In the genomic region with DNA sequence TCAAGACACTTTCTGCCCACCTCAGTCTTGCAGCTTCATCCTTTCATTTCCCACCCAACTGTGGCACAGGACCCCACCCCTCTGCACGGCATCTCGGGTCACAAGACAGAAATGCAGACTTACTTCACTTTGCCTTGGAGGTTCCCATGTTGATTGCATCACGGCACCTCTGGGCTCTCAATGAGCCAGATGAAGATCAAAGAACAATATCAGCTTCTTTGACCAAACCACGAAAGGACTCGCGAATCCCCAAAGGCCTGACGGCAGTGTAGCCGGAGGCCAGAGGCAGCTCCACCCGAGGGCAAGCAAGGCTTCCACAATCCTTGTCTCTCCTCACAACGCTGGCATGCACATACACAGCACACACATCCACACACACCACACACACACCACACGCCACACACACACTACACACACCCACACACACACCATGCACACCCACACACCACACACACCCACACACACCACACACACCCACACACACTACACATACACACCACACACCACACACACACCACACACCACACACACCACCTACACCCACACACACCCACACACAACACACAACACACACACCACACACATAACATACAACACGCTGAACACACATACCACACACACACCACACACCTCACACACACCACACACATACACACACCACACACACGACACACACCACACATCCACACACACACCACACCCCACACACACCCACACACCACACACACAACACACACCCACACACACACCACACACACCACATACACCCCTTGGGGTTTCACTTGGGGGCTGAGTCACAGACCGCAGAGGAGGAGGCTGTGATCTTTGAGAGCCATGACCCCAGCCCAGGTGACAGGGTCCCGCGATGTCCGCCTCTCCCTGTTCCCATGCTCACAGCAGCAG, we compare ENCODE assay signal across 16 cellular contexts. TPM values are rescaled to one million over a fixed set of nuclear protein-coding genes. Genes with fewer than 3 reads are reported as not detected.
DNase-seq lines count a peak whose midpoint lies in the region; ATAC-seq and TF ChIP-seq lines count a peak whose summit lies in the region.
"Had no signal": no experiment of that assay in that cellular context is flagged by ENCODE, and none has a peak within 500 bp of the region (broad histone marks: within the 10 kb centered on the region; RNA-seq: fewer than 3 reads in every experiment).

No MANE protein-coding gene starts in this region.

- H2AFZ ChIP-seq in DND-41 (ENCODE audit: low read depth, low read length) (no peak overlapping the region), IMR-90 (replicated peaks; ENCODE audit: low read length, poor library complexity) (no peak overlapping the region), trophoblast cell (ENCODE audit: insufficient read depth, low read length, poor library complexity) (no peak overlapping the region)

- peaks cover 92% of the 10 kb centered on the region for H3K36me3 ChIP-seq in DND-41 (ENCODE audit: insufficient read depth, low read length)
- no peaks in the 10 kb centered on the region for H3K36me3 ChIP-seq in IMR-90 (ENCODE audit: control insufficient read depth, insufficient read depth, low read length)
- H3K36me3 ChIP-seq in trophoblast cell (ENCODE audit: control insufficient read depth in 1 of 2, insufficient read depth in 2 of 2, low read length in 2 of 2): no peaks in the 10 kb centered on the region
- H3K36me3 ChIP-seq: adrenal gland had no signal

- intact Hi-C loops in IMR-90 (cut with micrococcal nuclease): no loop called here

- H3K9me3 Mint-ChIP-seq in activated T-helper 17 cell treated with anti-CD3 and anti-CD28 coated beads, Interleukin-2, amount 50 U/mL, for 72 hours: peaks cover 3% of the 10 kb centered on the region

- no peak overlapping the region for H3K56ac ChIP-seq in IMR-90 (ENCODE audit: extremely low read depth, insufficient read depth, low read length)

- H3K9me3 ChIP-seq in DND-41 (ENCODE audit: insufficient read depth, low read length, severe bottlenecking) (no peaks in the 10 kb centered on the region), IMR-90 (ENCODE audit: control insufficient read depth, insufficient read depth, low read length) (no peaks in the 10 kb centered on the region; the same call in 1 of the 2 replicates), trophoblast cell (ENCODE audit: insufficient read depth, low read depth, low read length) (peaks cover 4% of the 10 kb centered on the region)
- H3K9me3 ChIP-seq: adrenal gland had no signal

- H3K18ac ChIP-seq in IMR-90 (ENCODE audit: low read depth, low read length) (no peak overlapping the region), trophoblast cell (ENCODE audit: low read length) (no peak overlapping the region)

- ATAC-seq in DND-41 (ENCODE audit: insufficient read depth, low read depth) (peak; percentile 39; the same call in 2 of the 3 replicates), IMR-90 (ENCODE audit: low read depth) (no peak), GM21526 (IDR thresholded peaks at IDR 0.05; ENCODE audit: low FRiP score, unreplicated experiment) (no peak), GM18502 (IDR thresholded peaks at IDR 0.05; ENCODE audit: poor library complexity, unreplicated experiment) (no peak)
- peak; percentile 80 for ATAC-seq in activated T-helper 17 cell treated with anti-CD3 and anti-CD28 coated beads, Interleukin-2, amount 50 U/mL, for 72 hours (replicated peaks)
- ATAC-seq: Right ventricle myocardium inferior had no signal

- H3K4ac ChIP-seq in IMR-90 (ENCODE audit: low read depth, low read length) (no peak overlapping the region), trophoblast cell (ENCODE audit: low read depth, low read length) (no peak overlapping the region)

- H3K23ac ChIP-seq in IMR-90 (ENCODE audit: low read depth, low read length) (no peak overlapping the region), trophoblast cell (ENCODE audit: low read length) (no peak overlapping the region)

- peaks cover 97% of the 10 kb centered on the region for H3K36me3 Mint-ChIP-seq in activated T-helper 17 cell treated with anti-CD3 and anti-CD28 coated beads, Interleukin-2, amount 50 U/mL, for 72 hours (ENCODE audit: low read depth)
- H3K36me3 Mint-ChIP-seq: memory B cell had no signal

- peak overlapping the region; percentile 95 for H3K27ac Mint-ChIP-seq in activated T-helper 17 cell treated with anti-CD3 and anti-CD28 coated beads, Interleukin-2, amount 50 U/mL, for 72 hours
- H3K27ac Mint-ChIP-seq: memory B cell had no signal

- DNase-seq in DND-41 (no peak), IMR-90 (no peak), trophoblast cell (no peak), NCI-H524 treated with DMSO at 0.1 percent for 48 hours (lab: John Stamatoyannopoulos, UW) (no peak), substantia nigra (lab: John Stamatoyannopoulos, UW) (no peak)
- DNase-seq: adrenal gland, C1 segment of cervical spinal cord, cortex of kidney, NCI-H1105, NCI-H526 treated with DMSO at 0.1 percent for 48 hours had no signal

- H4K12ac ChIP-seq in trophoblast cell (ENCODE audit: low read depth, low read length): no peak overlapping the region

- no peak overlapping the region for H2AK5ac ChIP-seq in IMR-90 (ENCODE audit: low read depth, low read length)
- H2AK5ac ChIP-seq in trophoblast cell (ENCODE audit: low read length): no peak overlapping the region

- WGBS in IMR-90 (ENCODE audit: extremely low coverage in 2 of 2, insufficient read length in 1 of 2), 2 experiments: 67% methylated on average over 7 of the region's 17 CpGs; no CpG with 5 or more reads in 1 of the 2 experiments
- WGBS in trophoblast cell (ENCODE audit: extremely low coverage, insufficient coverage, insufficient read length): 93% methylated on average over 2 of the region's 17 CpGs

- in situ Hi-C loops in IMR-90 (cut with MboI; ENCODE audit: low sequenced_read_pairs): no loop called here

- peak overlapping the region; percentile 54 for H3K4me3 Mint-ChIP-seq in activated T-helper 17 cell treated with anti-CD3 and anti-CD28 coated beads, Interleukin-2, amount 50 U/mL, for 72 hours
- H3K4me3 Mint-ChIP-seq: memory B cell had no signal

- no peak overlapping the region for H2BK15ac ChIP-seq in IMR-90 (ENCODE audit: low read depth, low read length)

- CTCF ChIA-PET in IMR-90 (lab: Yijun Ruan, JAX): no interaction called here

- no peak overlapping the region for H2AK9ac ChIP-seq in IMR-90 (replicated peaks; ENCODE audit: low read depth, low read length, poor library complexity)

- H3K27me3 ChIP-seq in DND-41 (ENCODE audit: insufficient read depth, low read length, poor library complexity) (no peaks in the 10 kb centered on the region), IMR-90 (ENCODE audit: control insufficient read depth, insufficient read depth, low read length) (no peaks in the 10 kb centered on the region; the same call in 1 of the 2 replicates), trophoblast cell (ENCODE audit: insufficient read depth, low read length) (no peaks in the 10 kb centered on the region)
- H3K27me3 ChIP-seq: adrenal gland had no signal

- H3K4me1 Mint-ChIP-seq in activated T-helper 17 cell treated with anti-CD3 and anti-CD28 coated beads, Interleukin-2, amount 50 U/mL, for 72 hours: peaks cover 40% of the 10 kb centered on the region

- H3K4me2 ChIP-seq in DND-41 (ENCODE audit: insufficient read depth, low read length): no peak overlapping the region
- H3K4me2 ChIP-seq in IMR-90 (ENCODE audit: low read depth, low read length): no peak overlapping the region
- H3K4me2 ChIP-seq in trophoblast cell (ENCODE audit: low read length): no peak overlapping the region

- H4K91ac ChIP-seq in IMR-90 (ENCODE audit: insufficient read depth, low read depth, low read length) (no peak overlapping the region), trophoblast cell (ENCODE audit: low read depth, low read length) (no peak overlapping the region)

- H2BK12ac ChIP-seq in trophoblast cell (ENCODE audit: low read length): no peak overlapping the region

- no TSS peak for BruUV-seq in IMR-90 (replicated peaks; lab: Mats Ljungman, UMichigan)

- POLR2A ChIA-PET in IMR-90 (lab: Charles Lee; ENCODE audit: unreplicated experiment): no interaction called here

- H2BK120ac ChIP-seq in IMR-90 (ENCODE audit: low read depth, low read length): no peak overlapping the region
- H2BK120ac ChIP-seq in trophoblast cell (ENCODE audit: insufficient read depth, low read length, poor library complexity): no peak overlapping the region

- H2BK5ac ChIP-seq in IMR-90 (ENCODE audit: low read depth, low read length, poor library complexity, severe bottlenecking): peak overlapping the region; percentile 90
- no peak overlapping the region for H2BK5ac ChIP-seq in trophoblast cell (ENCODE audit: low read depth, low read length, poor library complexity)

- dilution Hi-C loops in IMR-90 (cut with HindIII; ENCODE audit: low sequenced_read_pairs, unreplicated experiment): no loop called here

- H3K4me1 ChIP-seq in DND-41 (ENCODE audit: insufficient read depth, low read length) (no peaks in the 10 kb centered on the region), IMR-90 (ENCODE audit: control insufficient read depth, insufficient read depth, low read length) (no peaks in the 10 kb centered on the region), trophoblast cell (ENCODE audit: control insufficient read depth in 1 of 2, insufficient read depth in 2 of 2, low read length in 2 of 2) (no peaks in the 10 kb centered on the region)
- H3K4me1 ChIP-seq: adrenal gland had no signal

- TF ChIP-seq CTCF in DND-41 (IDR thresholded peaks at IDR 0.05; ENCODE audit: borderline replicate concordance, extremely low read depth, low read length, poor library complexity, severe bottlenecking) (no peak), IMR-90 (conservative IDR thresholded peaks at IDR 0.05; ENCODE audit: low read depth, low read length) (no peak)

- H4K20me1 ChIP-seq in DND-41 (ENCODE audit: insufficient read depth, low read length) (no peaks in the 10 kb centered on the region), IMR-90 (ENCODE audit: insufficient read depth, low read length) (no peaks in the 10 kb centered on the region)

- no peaks in the 10 kb centered on the region for H3K9me1 ChIP-seq in IMR-90 (ENCODE audit: insufficient read depth, low read length)

- no peak overlapping the region for H4K5ac ChIP-seq in IMR-90 (ENCODE audit: low read depth, low read length)

- TF ChIP-seq RAD21 in IMR-90 (IDR thresholded peaks at IDR 0.05; ENCODE audit: low read length): no peak

- H3K9ac ChIP-seq in DND-41 (ENCODE audit: low read depth, low read length) (no peak overlapping the region), IMR-90 (ENCODE audit: low read depth, low read length) (no peak overlapping the region), trophoblast cell (ENCODE audit: low read length) (no peak overlapping the region)

- no peak overlapping the region for H4K8ac ChIP-seq in IMR-90 (ENCODE audit: low read depth in 2 of 2, low read length in 2 of 2)
- no peak overlapping the region for H4K8ac ChIP-seq in trophoblast cell (ENCODE audit: low read depth, low read length)

- peak overlapping the region; percentile 51; the same call in 1 of the 2 replicates for H3K27ac ChIP-seq in DND-41 (ENCODE audit: low read length)
- no peak overlapping the region for H3K27ac ChIP-seq in IMR-90 (ENCODE audit: insufficient read depth, low read length)
- H3K27ac ChIP-seq in trophoblast cell (ENCODE audit: low read depth, low read length): no peak overlapping the region
- H3K27ac ChIP-seq in substantia nigra (ENCODE audit: low read depth, low read length, poor library complexity, severe bottlenecking): no peak overlapping the region
- H3K27ac ChIP-seq: adrenal gland had no signal

- H3K14ac ChIP-seq in IMR-90 (replicated peaks; ENCODE audit: low read depth, low read length): no peak overlapping the region
- H3K14ac ChIP-seq in trophoblast cell (ENCODE audit: low read length): no peak overlapping the region

- H3K79me1 ChIP-seq in IMR-90 (ENCODE audit: low read depth in 1 of 2, low read length in 2 of 2) (no peaks in the 10 kb centered on the region), trophoblast cell (ENCODE audit: low read length) (no peaks in the 10 kb centered on the region)

- no peak overlapping the region for H3K4me3 ChIP-seq in DND-41 (ENCODE audit: low read depth in 1 of 2, low read length in 2 of 2)
- no peak overlapping the region for H3K4me3 ChIP-seq in IMR-90 (ENCODE audit: insufficient read depth, low read depth, low read length)
- H3K4me3 ChIP-seq in trophoblast cell (ENCODE audit: low read depth, low read length): peak overlapping the region; percentile 42
- H3K4me3 ChIP-seq: adrenal gland had no signal

- H3K79me2 ChIP-seq in DND-41 (ENCODE audit: insufficient read depth, low read length) (no peaks in the 10 kb centered on the region), trophoblast cell (ENCODE audit: control insufficient read depth, insufficient read depth, low read length, poor library complexity) (no peaks in the 10 kb centered on the region)

- H3K27me3 Mint-ChIP-seq in activated T-helper 17 cell treated with anti-CD3 and anti-CD28 coated beads, Interleukin-2, amount 50 U/mL, for 72 hours: no peaks in the 10 kb centered on the region

- H2BK20ac ChIP-seq in IMR-90 (ENCODE audit: low read depth, low read length): no peak overlapping the region

- no peak for TF ChIP-seq POLR2A in IMR-90 (IDR thresholded peaks at IDR 0.05; ENCODE audit: low read depth, low read length)

RNA-seq across cellular contexts. Expression of a gene that starts 35.8 kb away (rescaled TPM):
- total RNA-seq in IMR-90 (2012; rRNA removed): not detected in 2 replicates
- polyA plus RNA-seq in IMR-90 (2012; rRNA removed): not detected in 2 replicates
- polyA plus RNA-seq in IMR-90 (2012; cell fraction: cytosol; rRNA removed): not detected in 2 replicates
- polyA plus RNA-seq in IMR-90 (2012; cell fraction: nucleus; rRNA removed; ENCODE audit: low replicate concordance): not detected in 2 replicates
- 10 to 100 TPM; 28.3 to 42.1 TPM for total RNA-seq in activated T-helper 17 cell treated with anti-CD3 and anti-CD28 coated beads, Interleukin-2, amount 50 U/mL, for 72 hours
- polyA plus RNA-seq in trophoblast cell (2013): 0.01 TPM in 1 of 2 replicates, not detected in the other
- total RNA-seq: osteocyte, Right ventricle myocardium inferior had no signal

RNA-seq across cellular contexts. Expression of a gene that starts 43.7 kb away (rescaled TPM):
- not detected in 2 replicates for total RNA-seq in IMR-90 (2012; rRNA removed)
- polyA plus RNA-seq in IMR-90 (2012; rRNA removed): not detected in 2 replicates
- not detected in 2 replicates for polyA plus RNA-seq in IMR-90 (2012; cell fraction: cytosol; rRNA removed)
- polyA plus RNA-seq in IMR-90 (2012; cell fraction: nucleus; rRNA removed; ENCODE audit: low replicate concordance): not detected in 2 replicates
- total RNA-seq in activated T-helper 17 cell treated with anti-CD3 and anti-CD28 coated beads, Interleukin-2, amount 50 U/mL, for 72 hours: 100 to 1,000 TPM in 1 of 2 donors, 10 to 100 TPM in 1; 24.0 to 163 TPM
- 0.08 and 0.18 TPM in 2 replicates for polyA plus RNA-seq in trophoblast cell (2013)
- total RNA-seq: osteocyte, Right ventricle myocardium inferior had no signal

RNA-seq across cellular contexts. Expression of a gene that starts 56.5 kb away (rescaled TPM):
- not detected in 2 replicates for total RNA-seq in IMR-90 (2012; rRNA removed)
- polyA plus RNA-seq in IMR-90 (2012; rRNA removed): not detected in 2 replicates
- not detected in 2 replicates for polyA plus RNA-seq in IMR-90 (2012; cell fraction: cytosol; rRNA removed)
- polyA plus RNA-seq in IMR-90 (2012; cell fraction: nucleus; rRNA removed; ENCODE audit: low replicate concordance): 0.03 TPM in 1 of 2 replicates, not detected in the other
- under 1 TPM in 1 of 2 donors, not detected in 1; 0.82 TPM for total RNA-seq in activated T-helper 17 cell treated with anti-CD3 and anti-CD28 coated beads, Interleukin-2, amount 50 U/mL, for 72 hours
- polyA plus RNA-seq in trophoblast cell (2013): 0.12 and 0.17 TPM in 2 replicates
- total RNA-seq: Right ventricle myocardium inferior had no signal

Comparison
In these comparisons a context has a peak if more than half of its experiments do, and no peak if none do; other contexts are left out.
1. ATAC-seq: peak in DND-41 (single experiment) and activated T-helper 17 cell treated with anti-CD3 and anti-CD28 coated beads, Interleukin-2, amount 50 U/mL, for 72 hours (single experiment); none in IMR-90 (single experiment), GM21526 (single experiment) and GM18502 (single experiment).
2. RNA of a gene that starts 35.8 kb away (total RNA-seq): 28.3 to 42.1 TPM in activated T-helper 17 cell treated with anti-CD3 and anti-CD28 coated beads, Interleukin-2, amount 50 U/mL, for 72 hours; not detected in IMR-90; every median in the first group is over 10 times any median in the second.
3. RNA of a gene that starts 43.7 kb away (total RNA-seq): 24.0 to 163 TPM in activated T-helper 17 cell treated with anti-CD3 and anti-CD28 coated beads, Interleukin-2, amount 50 U/mL, for 72 hours; not detected in IMR-90; every median in the first group is over 10 times any median in the second.